ENCODE assay signal across 8 cellular contexts in genomic region chr12:95942532-95943230, GRCh38. TPM values are rescaled to one million over a fixed set of nuclear protein-coding genes. Genes with fewer than 3 reads are reported as not detected.
DNase-seq lines count a peak whose midpoint lies in the region; ATAC-seq and TF ChIP-seq lines count a peak whose summit lies in the region.

Gene CCDC38, minus strand, starts transcription at chr12:95942614. Its CDS starts 6,105 bp downstream, at chr12:95936509.

- no peaks in the 10 kb centered on the region; the same call in 1 of the 2 replicates for H3K36me3 ChIP-seq in Panc1 (ENCODE audit: control insufficient read depth, insufficient read depth, low read length)
- no peaks in the 10 kb centered on the region for H3K36me3 ChIP-seq in fibroblast of lung (ENCODE audit: control insufficient read depth, insufficient read depth, low read length)

- H3K79me2 ChIP-seq in fibroblast of lung (ENCODE audit: control insufficient read depth, insufficient read depth, low read length) = no peaks in the 10 kb centered on the region

- in situ Hi-C loops in Panc1 (cut with HindIII; ENCODE audit: low pct_unique_long_range_greater_than_20kb, low sequenced_read_pairs) = no loop called here

- H3K9me3 Mint-ChIP-seq in naive thymus-derived CD8-positive, alpha-beta T cell = no peaks in the 10 kb centered on the region

- no peaks in the 10 kb centered on the region for H3K36me3 Mint-ChIP-seq in naive thymus-derived CD8-positive, alpha-beta T cell

- DNase-seq in DMS153 treated with DMSO at 0.1 percent for 48 hours (lab: John Stamatoyannopoulos, UW; ENCODE audit: unreplicated experiment) (peak; percentile 51), HuH-7.5 (ENCODE audit: low spot score) (peak; percentile 96), Panc1 (ENCODE audit: low read depth, low spot score) (peak; percentile 18), fibroblast of lung (ENCODE audit: low read depth in 2 of 2) (peak; percentile 59 to 68)
- peak; percentile 87 to 89 for DNase-seq in activated T-cell treated with anti-CD3 and anti-CD28 coated beads, Interleukin-2, amount 50 U/mL, for 48 hours
- DNase-seq in naive thymus-derived CD8-positive, alpha-beta T cell = peak; percentile 67 to 91 (median 83)
- peak; percentile 69 to 84 (median 77) for DNase-seq in stimulated activated naive CD4-positive, alpha-beta T cell (lab: John Stamatoyannopoulos, UW)

- peak within 1 kb of the TSS; percentile 48; the same call in 1 of the 2 replicates for H3K27ac ChIP-seq in Panc1 (ENCODE audit: low read length)
- H3K27ac ChIP-seq in fibroblast of lung (ENCODE audit: insufficient read depth, low read length) = no peak within 1 kb of the TSS

- H3K4me3 ChIP-seq in Panc1 (ENCODE audit: low read depth in 2 of 2, low read length in 2 of 2) = peak within 1 kb of the TSS; percentile 63 to 83
- peak within 1 kb of the TSS; percentile 46 to 90 (median 66) for H3K4me3 ChIP-seq in fibroblast of lung (replicated peaks in 1 of 4; ENCODE audit: control extremely low read depth in 1 of 4, insufficient read depth in 1 of 4, low read depth in 3 of 4, low read length in 4 of 4)

- H3K4me1 Mint-ChIP-seq in naive thymus-derived CD8-positive, alpha-beta T cell = peaks cover 0 to 9% (median 7%) of the 10 kb centered on the region in 4 donors

- H2AFZ ChIP-seq in fibroblast of lung (ENCODE audit: low read length) = peak within 1 kb of the TSS; percentile 73

- peak within 1 kb of the TSS; percentile 91 to 98 (median 96) for H3K4me3 Mint-ChIP-seq in naive thymus-derived CD8-positive, alpha-beta T cell

- POLR2A ChIA-PET in Panc1 (lab: Charles Lee) = no interaction called here
- POLR2A ChIA-PET in naive thymus-derived CD8-positive, alpha-beta T cell (lab: Charles Lee) = interaction anchor here (0.5 to 2.8 kb wide), 8 partner anchors 12 to 1168 kb away, joined by 3 to 15 read pairs (median 6); partner anchors contain the start of genes LTA4H, METAP2 and SNRPF

- peak within 1 kb of the TSS; percentile 67 for H3K4me2 ChIP-seq in fibroblast of lung (ENCODE audit: extremely low read depth, insufficient read depth, low read length)

- peak within 1 kb of the TSS; percentile 33 for H3K9ac ChIP-seq in fibroblast of lung (ENCODE audit: insufficient read depth, low read length)

- ATAC-seq in GM21576 (IDR thresholded peaks at IDR 0.05; ENCODE audit: unreplicated experiment) = peak; percentile 97
- ATAC-seq in Panc1 = peak; percentile 97
- peak; percentile 91 to 95 for ATAC-seq in naive thymus-derived CD8-positive, alpha-beta T cell

- peaks cover 7% of the 10 kb centered on the region; the same call in 1 of the 2 replicates for H3K27me3 ChIP-seq in Panc1 (ENCODE audit: control insufficient read depth, insufficient read depth, low read length)
- H3K27me3 ChIP-seq in fibroblast of lung (ENCODE audit: control insufficient read depth, insufficient read depth, low read length) = peaks cover 3% of the 10 kb centered on the region

- H4K20me1 ChIP-seq in fibroblast of lung (ENCODE audit: control insufficient read depth, extremely low read depth, insufficient read depth, low read length) = no peaks in the 10 kb centered on the region

- intact Hi-C loops in Panc1 (cut with micrococcal nuclease; ENCODE audit: unreplicated experiment) = no loop called here

- H3K27ac Mint-ChIP-seq in naive thymus-derived CD8-positive, alpha-beta T cell = peak within 1 kb of the TSS; percentile 89 to 97 (median 92)

- no peaks in the 10 kb centered on the region for H3K9me3 ChIP-seq in Panc1 (ENCODE audit: control insufficient read depth, insufficient read depth, low read depth, low read length)
- H3K9me3 ChIP-seq in fibroblast of lung (ENCODE audit: control insufficient read depth, insufficient read depth, low read depth, low read length) = no peaks in the 10 kb centered on the region

- no TSS peak for BruUV-seq in Panc1 (replicated peaks; lab: Mats Ljungman, UMichigan)

- H3K27me3 Mint-ChIP-seq in naive thymus-derived CD8-positive, alpha-beta T cell = peaks cover 0 to 1% (median 0%) of the 10 kb centered on the region in 5 donors

- H3K4me1 ChIP-seq in Panc1 (ENCODE audit: control insufficient read depth, insufficient read depth, low read length) (no peaks in the 10 kb centered on the region), fibroblast of lung (ENCODE audit: control insufficient read depth, extremely low read depth, insufficient read depth, low read length) (no peaks in the 10 kb centered on the region)

- TF ChIP-seq CTCF in Panc1 (IDR thresholded peaks at IDR 0.05) = no peak
- TF ChIP-seq CTCF in fibroblast of lung (conservative IDR thresholded peaks at IDR 0.05 in 1 of 2, IDR thresholded peaks at IDR 0.05 in 1 of 2; ENCODE audit: low read depth in 1 of 2, low read length in 2 of 2) = no peak

- CTCF ChIA-PET in Panc1 (lab: Charles Lee) = interaction anchor here (1.8 kb wide), 1 partner anchor 24 kb away, joined by 9 read pairs; no protein-coding TSS in a partner anchor

RNA-seq across cellular contexts. Expression of gene CCDC38, which starts in this region (rescaled TPM):
- total RNA-seq in Panc1 (2021; ENCODE audit: unreplicated experiment) (not detected), fibroblast of lung (not detected in 2 replicates)
- not detected for polyA plus RNA-seq in Panc1 (2012; ENCODE audit: insufficient read length)
- polyA plus RNA-seq in fibroblast of lung = 0.05 TPM in 1 of 2 replicates, not detected in the other
- polyA plus RNA-seq in fibroblast of lung (2012) = not detected in 2 replicates
- not detected in 2 replicates for polyA minus RNA-seq in fibroblast of lung (ENCODE audit: low replicate concordance)
- under 1 TPM; 0.39 to 0.88 TPM for total RNA-seq in naive thymus-derived CD8-positive, alpha-beta T cell
- not detected for polyA plus RNA-seq in naive thymus-derived CD8-positive, alpha-beta T cell

Comparison
In these comparisons a context has a peak if more than half of its experiments do, and no peak if none do; other contexts are left out.
1. Peak in DNase-seq, ATAC-seq, H3K4me3 ChIP-seq and H3K27ac ChIP-seq in Panc1; RNA of the gene not detected or under 1 TPM.
2. Peak in DNase-seq, H3K4me3 ChIP-seq, H3K9ac ChIP-seq and H3K4me2 ChIP-seq in fibroblast of lung; RNA of the gene not detected or under 1 TPM.
3. Peak in DNase-seq and ATAC-seq in naive thymus-derived CD8-positive, alpha-beta T cell; RNA of the gene not detected or under 1 TPM.
4. DNase-seq: peak in every context shown above with its lines; median percentile 96 in HuH-7.5; 88 in activated T-cell treated with anti-CD3 and anti-CD28 coated beads, Interleukin-2, amount 50 U/mL, for 48 hours; 83 in naive thymus-derived CD8-positive, alpha-beta T cell; 77 in stimulated activated naive CD4-positive, alpha-beta T cell; 64 in fibroblast of lung; 51 in DMS153 treated with DMSO at 0.1 percent for 48 hours; 18 in Panc1.